Comparison of ENCODE assay signal across 1 cellular context in the genomic region with DNA sequence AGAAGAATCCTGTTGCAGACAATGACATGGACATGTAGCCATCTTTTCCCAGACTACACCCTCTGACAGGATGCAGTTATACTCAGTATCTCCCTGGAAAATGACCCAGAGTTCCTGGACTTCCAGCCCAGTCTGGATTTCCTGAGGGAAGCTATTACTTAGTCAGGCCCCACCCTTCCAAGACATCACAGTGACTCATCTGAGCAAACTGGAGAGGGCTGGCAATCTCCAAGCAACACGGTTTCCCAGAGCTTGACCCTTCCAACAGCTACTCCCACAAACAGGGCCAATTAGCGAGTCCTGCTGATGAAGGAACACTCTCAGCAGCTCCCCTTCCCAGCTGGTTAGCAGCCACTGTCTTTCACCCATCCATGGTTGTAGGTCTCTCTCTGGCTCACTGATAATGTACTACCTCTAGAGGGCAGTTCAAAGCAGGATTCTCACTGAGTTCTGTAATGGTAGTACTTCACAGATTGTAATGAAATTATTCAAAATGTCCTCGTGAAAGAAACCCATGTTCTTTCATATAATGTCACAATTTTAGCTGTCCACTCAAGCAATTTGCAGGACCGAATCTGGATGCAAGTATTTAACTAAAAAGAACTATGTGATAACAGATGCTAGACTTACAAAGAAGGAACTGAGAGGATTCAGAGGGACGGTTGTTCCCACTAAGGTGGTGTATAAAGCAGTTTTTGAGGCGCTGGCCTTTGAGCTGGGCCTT.
TF ChIP-seq lines count a peak whose summit lies in the region.

No MANE protein-coding gene starts in this region.

TF ChIP-seq in HepG2, 621 proteins besides CTCF, POLR2A, EP300 and RAD21 (continued from another document and continues in another):
- TF ChIP-seq, protein P1, sequence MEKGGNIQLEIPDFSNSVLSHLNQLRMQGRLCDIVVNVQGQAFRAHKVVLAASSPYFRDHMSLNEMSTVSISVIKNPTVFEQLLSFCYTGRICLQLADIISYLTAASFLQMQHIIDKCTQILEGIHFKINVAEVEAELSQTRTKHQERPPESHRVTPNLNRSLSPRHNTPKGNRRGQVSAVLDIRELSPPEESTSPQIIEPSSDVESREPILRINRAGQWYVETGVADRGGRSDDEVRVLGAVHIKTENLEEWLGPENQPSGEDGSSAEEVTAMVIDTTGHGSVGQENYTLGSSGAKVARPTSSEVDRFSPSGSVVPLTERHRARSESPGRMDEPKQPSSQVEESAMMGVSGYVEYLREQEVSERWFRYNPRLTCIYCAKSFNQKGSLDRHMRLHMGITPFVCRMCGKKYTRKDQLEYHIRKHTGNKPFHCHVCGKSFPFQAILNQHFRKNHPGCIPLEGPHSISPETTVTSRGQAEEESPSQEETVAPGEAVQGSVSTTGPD (CRISPR knock-in tag; IDR thresholded peaks at IDR 0.05) = peak; percentile 65; the same call in 1 of the 2 replicates
- TF ChIP-seq, protein P2, sequence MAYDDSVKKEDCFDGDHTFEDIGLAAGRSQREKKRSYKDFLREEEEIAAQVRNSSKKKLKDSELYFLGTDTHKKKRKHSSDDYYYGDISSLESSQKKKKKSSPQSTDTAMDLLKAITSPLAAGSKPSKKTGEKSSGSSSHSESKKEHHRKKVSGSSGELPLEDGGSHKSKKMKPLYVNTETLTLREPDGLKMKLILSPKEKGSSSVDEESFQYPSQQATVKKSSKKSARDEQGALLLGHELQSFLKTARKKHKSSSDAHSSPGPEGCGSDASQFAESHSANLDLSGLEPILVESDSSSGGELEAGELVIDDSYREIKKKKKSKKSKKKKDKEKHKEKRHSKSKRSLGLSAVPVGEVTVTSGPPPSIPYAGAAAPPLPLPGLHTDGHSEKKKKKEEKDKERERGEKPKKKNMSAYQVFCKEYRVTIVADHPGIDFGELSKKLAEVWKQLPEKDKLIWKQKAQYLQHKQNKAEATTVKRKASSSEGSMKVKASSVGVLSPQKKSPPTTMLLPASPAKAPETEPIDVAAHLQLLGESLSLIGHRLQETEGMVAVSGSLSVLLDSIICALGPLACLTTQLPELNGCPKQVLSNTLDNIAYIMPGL (CRISPR knock-in tag; IDR thresholded peaks at IDR 0.05; ENCODE audit: borderline replicate concordance in 1 of 2, low read depth in 1 of 2) = peak in 1 of 2 experiments; percentile 65; a peak in 1 of 4 replicates
- TF ChIP-seq, protein P3, sequence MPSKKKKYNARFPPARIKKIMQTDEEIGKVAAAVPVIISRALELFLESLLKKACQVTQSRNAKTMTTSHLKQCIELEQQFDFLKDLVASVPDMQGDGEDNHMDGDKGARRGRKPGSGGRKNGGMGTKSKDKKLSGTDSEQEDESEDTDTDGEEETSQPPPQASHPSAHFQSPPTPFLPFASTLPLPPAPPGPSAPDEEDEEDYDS (CRISPR knock-in tag; IDR thresholded peaks at IDR 0.05) = 0 out of 2 replicates have a peak, but pooled peaks have one; percentile 22
- no peak for TF ChIP-seq PTBP1 (IDR thresholded peaks at IDR 0.05; ENCODE audit: low read depth, low read length, poor library complexity, severe bottlenecking)
- TF ChIP-seq, protein P4, sequence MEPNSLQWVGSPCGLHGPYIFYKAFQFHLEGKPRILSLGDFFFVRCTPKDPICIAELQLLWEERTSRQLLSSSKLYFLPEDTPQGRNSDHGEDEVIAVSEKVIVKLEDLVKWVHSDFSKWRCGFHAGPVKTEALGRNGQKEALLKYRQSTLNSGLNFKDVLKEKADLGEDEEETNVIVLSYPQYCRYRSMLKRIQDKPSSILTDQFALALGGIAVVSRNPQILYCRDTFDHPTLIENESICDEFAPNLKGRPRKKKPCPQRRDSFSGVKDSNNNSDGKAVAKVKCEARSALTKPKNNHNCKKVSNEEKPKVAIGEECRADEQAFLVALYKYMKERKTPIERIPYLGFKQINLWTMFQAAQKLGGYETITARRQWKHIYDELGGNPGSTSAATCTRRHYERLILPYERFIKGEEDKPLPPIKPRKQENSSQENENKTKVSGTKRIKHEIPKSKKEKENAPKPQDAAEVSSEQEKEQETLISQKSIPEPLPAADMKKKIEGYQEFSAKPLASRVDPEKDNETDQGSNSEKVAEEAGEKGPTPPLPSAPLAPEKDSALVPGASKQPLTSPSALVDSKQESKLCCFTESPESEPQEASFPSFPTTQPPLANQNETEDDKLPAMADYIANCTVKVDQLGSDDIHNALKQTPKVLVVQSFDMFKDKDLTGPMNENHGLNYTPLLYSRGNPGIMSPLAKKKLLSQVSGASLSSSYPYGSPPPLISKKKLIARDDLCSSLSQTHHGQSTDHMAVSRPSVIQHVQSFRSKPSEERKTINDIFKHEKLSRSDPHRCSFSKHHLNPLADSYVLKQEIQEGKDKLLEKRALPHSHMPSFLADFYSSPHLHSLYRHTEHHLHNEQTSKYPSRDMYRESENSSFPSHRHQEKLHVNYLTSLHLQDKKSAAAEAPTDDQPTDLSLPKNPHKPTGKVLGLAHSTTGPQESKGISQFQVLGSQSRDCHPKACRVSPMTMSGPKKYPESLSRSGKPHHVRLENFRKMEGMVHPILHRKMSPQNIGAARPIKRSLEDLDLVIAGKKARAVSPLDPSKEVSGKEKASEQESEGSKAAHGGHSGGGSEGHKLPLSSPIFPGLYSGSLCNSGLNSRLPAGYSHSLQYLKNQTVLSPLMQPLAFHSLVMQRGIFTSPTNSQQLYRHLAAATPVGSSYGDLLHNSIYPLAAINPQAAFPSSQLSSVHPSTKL (CRISPR knock-in tag; IDR thresholded peaks at IDR 0.05) = peak; percentile 52
- TF ChIP-seq STAG1 (CRISPR knock-in tag; IDR thresholded peaks at IDR 0.05) = peak; percentile 92
- TF ChIP-seq FOSL2 (CRISPR knock-in tag; IDR thresholded peaks at IDR 0.05) = peak; percentile 68
- TF ChIP-seq SOX5 (CRISPR knock-in tag; IDR thresholded peaks at IDR 0.05; ENCODE audit: borderline replicate concordance) = peak; percentile 49; the same call in 1 of the 2 replicates
- no peak for TF ChIP-seq SOX13 (IDR thresholded peaks at IDR 0.05)
- peak in 1 of 2 experiments; percentile 26; a peak in 1 of 4 replicates for TF ChIP-seq SOX13 (CRISPR knock-in tag; conservative IDR thresholded peaks at IDR 0.05 in 1 of 2, IDR thresholded peaks at IDR 0.05 in 1 of 2)
- peak; percentile 26; the same call in 1 of the 2 replicates for TF ChIP-seq ZSCAN9 (CRISPR knock-in tag; IDR thresholded peaks at IDR 0.05; ENCODE audit: borderline replicate concordance)
- TF ChIP-seq SMC3 (IDR thresholded peaks at IDR 0.05; ENCODE audit: low read length) = peak; percentile 90
- TF ChIP-seq, protein P5, sequence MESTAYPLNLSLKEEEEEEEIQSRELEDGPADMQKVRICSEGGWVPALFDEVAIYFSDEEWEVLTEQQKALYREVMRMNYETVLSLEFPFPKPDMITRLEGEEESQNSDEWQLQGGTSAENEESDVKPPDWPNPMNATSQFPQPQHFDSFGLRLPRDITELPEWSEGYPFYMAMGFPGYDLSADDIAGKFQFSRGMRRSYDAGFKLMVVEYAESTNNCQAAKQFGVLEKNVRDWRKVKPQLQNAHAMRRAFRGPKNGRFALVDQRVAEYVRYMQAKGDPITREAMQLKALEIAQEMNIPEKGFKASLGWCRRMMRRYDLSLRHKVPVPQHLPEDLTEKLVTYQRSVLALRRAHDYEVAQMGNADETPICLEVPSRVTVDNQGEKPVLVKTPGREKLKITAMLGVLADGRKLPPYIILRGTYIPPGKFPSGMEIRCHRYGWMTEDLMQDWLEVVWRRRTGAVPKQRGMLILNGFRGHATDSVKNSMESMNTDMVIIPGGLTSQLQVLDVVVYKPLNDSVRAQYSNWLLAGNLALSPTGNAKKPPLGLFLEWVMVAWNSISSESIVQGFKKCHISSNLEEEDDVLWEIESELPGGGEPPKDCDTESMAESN (CRISPR knock-in tag; conservative IDR thresholded peaks at IDR 0.05) = 0 out of 2 replicates have a peak, but pooled peaks have one; percentile 42
- no peak for TF ChIP-seq ZNF138 (CRISPR knock-in tag; IDR thresholded peaks at IDR 0.05; ENCODE audit: low read depth)
- TF ChIP-seq ELF1 (CRISPR knock-in tag; IDR thresholded peaks at IDR 0.05) = 0 out of 2 replicates have a peak, but pooled peaks have one; percentile 21
- TF ChIP-seq NCOA1 (CRISPR knock-in tag; IDR thresholded peaks at IDR 0.05) = no peak
- peak; percentile 86; the same call in 1 of the 2 replicates for TF ChIP-seq MIXL1 (CRISPR knock-in tag; IDR thresholded peaks at IDR 0.05)
- peak; percentile 41 for TF ChIP-seq SALL1 (CRISPR knock-in tag; IDR thresholded peaks at IDR 0.05)
- 0 out of 2 replicates have a peak, but pooled peaks have one; percentile 47 for TF ChIP-seq THAP11 (CRISPR knock-in tag; IDR thresholded peaks at IDR 0.05)
- TF ChIP-seq TSC22D2 (CRISPR knock-in tag; IDR thresholded peaks at IDR 0.05; ENCODE audit: borderline replicate concordance) = peak; percentile 61; the same call in 1 of the 2 replicates
- 0 out of 2 replicates have a peak, but pooled peaks have one; percentile 23 for TF ChIP-seq SSRP1 (CRISPR knock-in tag; IDR thresholded peaks at IDR 0.05)
- TF ChIP-seq MIER3 (CRISPR knock-in tag; IDR thresholded peaks at IDR 0.05; ENCODE audit: borderline replicate concordance) = peak; percentile 22; the same call in 1 of the 2 replicates
- 0 out of 2 replicates have a peak, but pooled peaks have one; percentile 44 for TF ChIP-seq ZNF598 (CRISPR knock-in tag; IDR thresholded peaks at IDR 0.05; ENCODE audit: borderline replicate concordance)
- TF ChIP-seq TEAD3 (CRISPR knock-in tag; optimal IDR thresholded peaks at IDR 0.05; ENCODE audit: borderline replicate concordance) = peak; percentile 39
- no peak for TF ChIP-seq ZNF713 (CRISPR knock-in tag; IDR thresholded peaks at IDR 0.05)
- TF ChIP-seq SMAD3 (CRISPR knock-in tag; IDR thresholded peaks at IDR 0.05) = 0 out of 2 replicates have a peak, but pooled peaks have one; percentile 39
- TF ChIP-seq, protein P6, sequence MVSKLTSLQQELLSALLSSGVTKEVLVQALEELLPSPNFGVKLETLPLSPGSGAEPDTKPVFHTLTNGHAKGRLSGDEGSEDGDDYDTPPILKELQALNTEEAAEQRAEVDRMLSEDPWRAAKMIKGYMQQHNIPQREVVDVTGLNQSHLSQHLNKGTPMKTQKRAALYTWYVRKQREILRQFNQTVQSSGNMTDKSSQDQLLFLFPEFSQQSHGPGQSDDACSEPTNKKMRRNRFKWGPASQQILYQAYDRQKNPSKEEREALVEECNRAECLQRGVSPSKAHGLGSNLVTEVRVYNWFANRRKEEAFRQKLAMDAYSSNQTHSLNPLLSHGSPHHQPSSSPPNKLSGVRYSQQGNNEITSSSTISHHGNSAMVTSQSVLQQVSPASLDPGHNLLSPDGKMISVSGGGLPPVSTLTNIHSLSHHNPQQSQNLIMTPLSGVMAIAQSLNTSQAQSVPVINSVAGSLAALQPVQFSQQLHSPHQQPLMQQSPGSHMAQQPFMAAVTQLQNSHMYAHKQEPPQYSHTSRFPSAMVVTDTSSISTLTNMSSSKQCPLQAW (CRISPR knock-in tag; IDR thresholded peaks at IDR 0.05) = no peak
- TF ChIP-seq ZNF333 (CRISPR knock-in tag; IDR thresholded peaks at IDR 0.05; ENCODE audit: borderline replicate concordance) = no peak
- TF ChIP-seq, protein P7, sequence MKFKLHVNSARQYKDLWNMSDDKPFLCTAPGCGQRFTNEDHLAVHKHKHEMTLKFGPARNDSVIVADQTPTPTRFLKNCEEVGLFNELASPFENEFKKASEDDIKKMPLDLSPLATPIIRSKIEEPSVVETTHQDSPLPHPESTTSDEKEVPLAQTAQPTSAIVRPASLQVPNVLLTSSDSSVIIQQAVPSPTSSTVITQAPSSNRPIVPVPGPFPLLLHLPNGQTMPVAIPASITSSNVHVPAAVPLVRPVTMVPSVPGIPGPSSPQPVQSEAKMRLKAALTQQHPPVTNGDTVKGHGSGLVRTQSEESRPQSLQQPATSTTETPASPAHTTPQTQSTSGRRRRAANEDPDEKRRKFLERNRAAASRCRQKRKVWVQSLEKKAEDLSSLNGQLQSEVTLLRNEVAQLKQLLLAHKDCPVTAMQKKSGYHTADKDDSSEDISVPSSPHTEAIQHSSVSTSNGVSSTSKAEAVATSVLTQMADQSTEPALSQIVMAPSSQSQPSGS (CRISPR knock-in tag; IDR thresholded peaks at IDR 0.05) = 0 out of 2 replicates have a peak, but pooled peaks have one; percentile 31
- no peak for TF ChIP-seq STAT5B (CRISPR knock-in tag; IDR thresholded peaks at IDR 0.05)
- TF ChIP-seq ZNF317 (CRISPR knock-in tag; IDR thresholded peaks at IDR 0.05) = 0 out of 2 replicates have a peak, but pooled peaks have one; percentile 51
- TF ChIP-seq HMG20A (CRISPR knock-in tag; IDR thresholded peaks at IDR 0.05; ENCODE audit: borderline replicate concordance) = peak; percentile 33; the same call in 1 of the 2 replicates
- TF ChIP-seq GATAD2A (CRISPR knock-in tag; IDR thresholded peaks at IDR 0.05) = peak; percentile 71
- TF ChIP-seq SP140L (CRISPR knock-in tag; IDR thresholded peaks at IDR 0.05; ENCODE audit: borderline replicate concordance) = 0 out of 2 replicates have a peak, but pooled peaks have one; percentile 49
- TF ChIP-seq NCOA2 (CRISPR knock-in tag; IDR thresholded peaks at IDR 0.05) = 0 out of 2 replicates have a peak, but pooled peaks have one; percentile 7
- peak; percentile 66; the same call in 1 of the 2 replicates for TF ChIP-seq TGIF2 (CRISPR knock-in tag; IDR thresholded peaks at IDR 0.05)
- TF ChIP-seq ELF3 (CRISPR knock-in tag; IDR thresholded peaks at IDR 0.05) = peak; percentile 64
- TF ChIP-seq BCL6 (CRISPR knock-in tag; IDR thresholded peaks at IDR 0.05) = peak; percentile 30; the same call in 1 of the 2 replicates
- no peak for TF ChIP-seq ZNF563 (CRISPR knock-in tag; IDR thresholded peaks at IDR 0.05)
- TF ChIP-seq RBFOX2 (IDR thresholded peaks at IDR 0.05; ENCODE audit: low read depth, low read length) = no peak
- peak; percentile 47 for TF ChIP-seq XRCC5 (optimal IDR thresholded peaks at IDR 0.05; ENCODE audit: low read length)
- TF ChIP-seq RXRB (CRISPR knock-in tag; IDR thresholded peaks at IDR 0.05; ENCODE audit: borderline replicate concordance) = peak; percentile 47; the same call in 1 of the 2 replicates
- TF ChIP-seq ZNF331 (CRISPR knock-in tag; IDR thresholded peaks at IDR 0.05) = peak; percentile 74; the same call in 1 of the 2 replicates
- TF ChIP-seq ZNF350 (CRISPR knock-in tag; IDR thresholded peaks at IDR 0.05; ENCODE audit: borderline replicate concordance, low read depth) = 0 out of 2 replicates have a peak, but pooled peaks have one; percentile 37
- 0 out of 2 replicates have a peak, but pooled peaks have one; percentile 40 for TF ChIP-seq ZFP1 (CRISPR knock-in tag; IDR thresholded peaks at IDR 0.05)
- TF ChIP-seq ARNTL (CRISPR knock-in tag; IDR thresholded peaks at IDR 0.05) = no peak
- TF ChIP-seq U2AF1 (optimal IDR thresholded peaks at IDR 0.05; ENCODE audit: low read depth, low read length) = no peak
- TF ChIP-seq, protein P8, sequence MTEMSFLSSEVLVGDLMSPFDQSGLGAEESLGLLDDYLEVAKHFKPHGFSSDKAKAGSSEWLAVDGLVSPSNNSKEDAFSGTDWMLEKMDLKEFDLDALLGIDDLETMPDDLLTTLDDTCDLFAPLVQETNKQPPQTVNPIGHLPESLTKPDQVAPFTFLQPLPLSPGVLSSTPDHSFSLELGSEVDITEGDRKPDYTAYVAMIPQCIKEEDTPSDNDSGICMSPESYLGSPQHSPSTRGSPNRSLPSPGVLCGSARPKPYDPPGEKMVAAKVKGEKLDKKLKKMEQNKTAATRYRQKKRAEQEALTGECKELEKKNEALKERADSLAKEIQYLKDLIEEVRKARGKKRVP (CRISPR knock-in tag; IDR thresholded peaks at IDR 0.05) = peak in 1 of 2 experiments; percentile 55; a peak in 1 of 4 replicates
- 0 out of 2 replicates have a peak, but pooled peaks have one; percentile 39 for TF ChIP-seq FOXA3 (CRISPR knock-in tag; IDR thresholded peaks at IDR 0.05)
- no peak for TF ChIP-seq ZBTB7A (CRISPR knock-in tag; IDR thresholded peaks at IDR 0.05)
- TF ChIP-seq RFX3 (CRISPR knock-in tag; IDR thresholded peaks at IDR 0.05) = 0 out of 2 replicates have a peak, but pooled peaks have one; percentile 9
- TF ChIP-seq REXO4 (CRISPR knock-in tag; IDR thresholded peaks at IDR 0.05; ENCODE audit: borderline replicate concordance) = no peak
